ENCODE assay signal across 29 cellular contexts in the genomic region with DNA sequence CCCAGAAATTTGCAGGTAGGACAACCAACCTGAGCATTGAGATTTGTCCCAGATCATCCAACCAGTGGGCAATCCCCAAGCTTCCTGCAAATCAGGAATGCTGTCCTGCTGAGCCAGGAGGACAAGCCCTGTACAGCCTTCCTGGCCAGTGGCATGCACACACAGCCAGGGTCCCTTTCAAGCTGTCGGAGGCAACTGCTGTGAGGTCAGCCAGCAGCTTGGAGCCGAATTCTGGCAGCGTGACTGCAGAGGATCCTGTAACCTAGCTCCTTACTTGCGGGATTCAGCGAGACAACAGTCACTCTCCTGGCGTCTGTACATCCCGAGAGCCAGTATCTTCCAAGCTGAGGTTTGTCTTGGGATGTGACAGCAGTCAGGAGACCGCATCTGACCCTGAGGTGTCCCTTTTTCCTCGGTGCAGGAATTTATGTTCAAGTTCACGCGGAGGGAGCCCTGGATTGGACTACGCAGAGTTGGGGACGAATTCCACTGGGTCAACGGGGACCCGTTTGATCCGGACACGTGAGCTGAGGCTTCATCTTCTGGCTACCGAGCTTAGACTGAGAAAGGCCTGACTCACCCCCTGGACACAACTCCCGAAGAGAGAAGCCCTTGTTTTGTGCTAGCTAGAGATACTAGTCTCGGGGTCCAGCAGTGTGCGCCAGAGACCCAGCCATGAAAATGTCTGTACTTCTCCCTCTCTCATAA. TPM values are rescaled to one million over a fixed set of nuclear protein-coding genes. Genes with fewer than 3 reads are reported as not detected.
DNase-seq lines count a peak whose midpoint lies in the region; ATAC-seq, FAIRE-seq and TF ChIP-seq lines count a peak whose summit lies in the region.
"Had no signal": no experiment of that assay in that cellular context is flagged by ENCODE, and none has a peak within 500 bp of the region (broad histone marks: within the 10 kb centered on the region; RNA-seq: fewer than 3 reads in every experiment).

No MANE protein-coding gene starts in this region.

- H2AFZ ChIP-seq in HepG2 (ENCODE audit: low read length) (no peak overlapping the region), K562 (ENCODE audit: low read depth, low read length) (peak overlapping the region; percentile 89)

- in situ Hi-C loops in HepG2 (cut with HindIII; ENCODE audit: extremely low pct_ligation_motif_present, low pct_unique_long_range_greater_than_20kb) (no loop called here), K562 (cut with MboI) (no loop called here)

- no peaks in the 10 kb centered on the region for H3K9me3 ChIP-seq in HepG2 (ENCODE audit: low read length)
- no peaks in the 10 kb centered on the region for H3K9me3 ChIP-seq in right lobe of liver
- no peaks in the 10 kb centered on the region for H3K9me3 ChIP-seq in K562 (replicated peaks; ENCODE audit: control insufficient read depth, insufficient read depth, low read depth, low read length)
- no peaks in the 10 kb centered on the region for H3K9me3 ChIP-seq in heart right ventricle
- H3K9me3 ChIP-seq: BLaER1, pancreas had no signal

- TF ChIP-seq POLR2A in HepG2 (IDR thresholded peaks at IDR 0.05; ENCODE audit: insufficient read depth in 1 of 2, low read depth in 2 of 2, low read length in 2 of 2) = no peak
- no peak for TF ChIP-seq POLR2A in right lobe of liver (IDR thresholded peaks at IDR 0.05)
- no peak for TF ChIP-seq POLR2A in K562 (conservative IDR thresholded peaks at IDR 0.05)

- H3K4me1 Mint-ChIP-seq in activated T-cell treated with anti-CD3 and anti-CD28 coated beads, Interleukin-2, amount 50 U/mL, for 24 hours (ENCODE audit: low read depth) = no peaks in the 10 kb centered on the region
- H3K4me1 Mint-ChIP-seq: activated CD4-positive, alpha-beta T cell treated with anti-CD3 and anti-CD28 coated beads for 36 hours; memory B cell; naive thymus-derived CD8-positive, alpha-beta T cell; T-cell had no signal

- peak; percentile 51 for ATAC-seq in HepG2
- ATAC-seq in right lobe of liver = no peak
- ATAC-seq in K562 = peak; percentile 5; the same call in 2 of the 3 replicates
- no peak for ATAC-seq in GM18517 (IDR thresholded peaks at IDR 0.05; ENCODE audit: unreplicated experiment)
- no peak for ATAC-seq in heart right ventricle
- ATAC-seq: activated CD4-positive, alpha-beta T cell treated with anti-CD3 and anti-CD28 coated beads for 36 hours; esophagus mucosa; naive thymus-derived CD8-positive, alpha-beta T cell; T-cell had no signal

- H3K27me3 Mint-ChIP-seq in activated T-cell treated with anti-CD3 and anti-CD28 coated beads, Interleukin-2, amount 50 U/mL, for 24 hours = no peaks in the 10 kb centered on the region
- H3K27me3 Mint-ChIP-seq: activated CD4-positive, alpha-beta T cell treated with anti-CD3 and anti-CD28 coated beads for 36 hours; activated naive CD8-positive, alpha-beta T cell; T-cell had no signal

- no peak overlapping the region for H3K9ac ChIP-seq in HepG2 (ENCODE audit: insufficient read depth, low read depth, low read length)
- H3K9ac ChIP-seq in K562 (ENCODE audit: insufficient read depth in 1 of 2, low read depth in 2 of 2, low read length in 2 of 2) = peak overlapping the region in 1 of 2 experiments; percentile 28; a peak in 2 of 4 replicates
- H3K9ac ChIP-seq: BLaER1 had no signal

- TF ChIP-seq CTCF in HepG2 (CRISPR knock-in tag; IDR thresholded peaks at IDR 0.05) (no peak), right lobe of liver (IDR thresholded peaks at IDR 0.05) (no peak), K562 (IDR thresholded peaks at IDR 0.05 in 2 of 3, conservative IDR thresholded peaks at IDR 0.05 in 1 of 3; ENCODE audit: insufficient read depth in 2 of 3, low read depth in 1 of 3, low read length in 3 of 3) (no peak), heart right ventricle (IDR thresholded peaks at IDR 0.05) (no peak)

- no peak for TF ChIP-seq EP300 in HepG2 (IDR thresholded peaks at IDR 0.05; ENCODE audit: low read depth in 2 of 2, low read length in 2 of 2)
- TF ChIP-seq EP300 in HepG2 (CRISPR knock-in tag; IDR thresholded peaks at IDR 0.05; ENCODE audit: borderline replicate concordance) = no peak
- no peak for TF ChIP-seq EP300 in K562 (IDR thresholded peaks at IDR 0.05; ENCODE audit: low read length)

- intact Hi-C loops in HepG2 (cut with micrococcal nuclease; ENCODE audit: unreplicated experiment) (no loop called here), right lobe of liver (cut with DNase I) (no loop called here), K562 (cut with micrococcal nuclease) (no loop called here), heart right ventricle (cut with DNase I) (no loop called here)

- no peak for DNase-seq in HepG2 (ENCODE audit: low spot score)
- DNase-seq in right lobe of liver = no peak
- no peak for DNase-seq in K562 (ENCODE audit: extremely low read depth in 1 of 4, low spot score in 3 of 4)
- DNase-seq in myocyte (ENCODE audit: low read depth) = peak; percentile 59
- no peak for DNase-seq in activated naive CD4-positive, alpha-beta T cell treated with Interleukin-2 at 50 U/mL for 16 hours
- DNase-seq in heart right ventricle = no peak
- no peak for DNase-seq in activated T-cell treated with anti-CD3 and anti-CD28 coated beads, Interleukin-2, amount 50 U/mL, for 24 hours
- DNase-seq: activated CD4-positive, alpha-beta T cell treated with anti-CD3 and anti-CD28 coated beads for 36 hours; Calu3; effector CD8-positive, alpha-beta T cell; foreskin melanocyte; kidney glomerular epithelial cell; naive thymus-derived CD8-positive, alpha-beta T cell; NCI-H1694 treated with DMSO at 0.1 percent for 48 hours; NCI-H2227 treated with DMSO at 0.1 percent for 48 hours; NCI-H748 treated with DMSO at 0.1 percent for 48 hours; OCI-M1; pancreas; SHP77; T-cell had no signal

- H3K79me2 ChIP-seq in HepG2 (ENCODE audit: insufficient read depth, low read length) (no peaks in the 10 kb centered on the region), K562 (ENCODE audit: control insufficient read depth, insufficient read depth, low read length) (peaks cover 6% of the 10 kb centered on the region; the same call in 1 of the 3 replicates)

- FAIRE-seq in HepG2 (lab: Jason Lieb, UNC) (no peak), K562 (lab: Jason Lieb, UNC) (no peak)
- FAIRE-seq: pancreas, TTC549 had no signal

- POLR2A ChIA-PET in HepG2 (lab: Yijun Ruan, JAX) = no interaction called here
- POLR2A ChIA-PET in K562 (lab: Yijun Ruan, JAX) = interaction anchor here (1.2 kb wide), 1 partner anchor 16 kb away, joined by 3 read pairs; no protein-coding TSS in a partner anchor

- H3K27ac Mint-ChIP-seq in activated T-cell treated with anti-CD3 and anti-CD28 coated beads, Interleukin-2, amount 50 U/mL, for 24 hours = no peak overlapping the region
- H3K27ac Mint-ChIP-seq: activated CD4-positive, alpha-beta T cell treated with anti-CD3 and anti-CD28 coated beads for 36 hours; activated naive CD8-positive, alpha-beta T cell; memory B cell; T-cell had no signal

- H3K4me1 ChIP-seq in HepG2 (ENCODE audit: insufficient read depth, low read length) (peaks cover 15% of the 10 kb centered on the region), right lobe of liver (no peaks in the 10 kb centered on the region), K562 (replicated peaks in 1 of 2; ENCODE audit: control insufficient read depth in 2 of 2, insufficient read depth in 2 of 2, low read length in 2 of 2) (peaks cover 21 to 26% of the 10 kb centered on the region in 2 experiments; a peak in 4 of 5 replicates), heart right ventricle (no peaks in the 10 kb centered on the region)
- H3K4me1 ChIP-seq: BLaER1, pancreas had no signal

- no peaks in the 10 kb centered on the region for H3K36me3 ChIP-seq in HepG2 (replicated peaks in 1 of 2; ENCODE audit: control insufficient read depth in 1 of 2, insufficient read depth in 2 of 2, low read length in 2 of 2)
- H3K36me3 ChIP-seq in right lobe of liver = no peaks in the 10 kb centered on the region
- no peaks in the 10 kb centered on the region for H3K36me3 ChIP-seq in K562 (ENCODE audit: control insufficient read depth, insufficient read depth, low read length)
- H3K36me3 ChIP-seq in heart right ventricle = no peaks in the 10 kb centered on the region
- H3K36me3 ChIP-seq: BLaER1, pancreas had no signal

- no peak overlapping the region for H3K4me3 Mint-ChIP-seq in activated T-cell treated with anti-CD3 and anti-CD28 coated beads, Interleukin-2, amount 50 U/mL, for 24 hours
- H3K4me3 Mint-ChIP-seq: activated CD4-positive, alpha-beta T cell treated with anti-CD3 and anti-CD28 coated beads for 36 hours; activated naive CD8-positive, alpha-beta T cell; memory B cell; naive thymus-derived CD8-positive, alpha-beta T cell; T-cell had no signal

- no peaks in the 10 kb centered on the region for H4K20me1 ChIP-seq in HepG2 (ENCODE audit: insufficient read depth, low read length)
- H4K20me1 ChIP-seq in K562 (replicated peaks; ENCODE audit: control insufficient read depth, insufficient read depth, low read length) = 0 out of 2 replicates have a peak, but pooled peaks cover 7% of the 10 kb centered on the region
- H4K20me1 ChIP-seq: BLaER1 had no signal

- H3K4me2 ChIP-seq in HepG2 (ENCODE audit: low read depth, low read length) (peak overlapping the region; percentile 25), K562 (ENCODE audit: insufficient read depth, low read length) (peak overlapping the region; percentile 72)
- H3K4me2 ChIP-seq: BLaER1 had no signal

- TF ChIP-seq RAD21 in HepG2 (CRISPR knock-in tag; IDR thresholded peaks at IDR 0.05) (no peak), K562 (CRISPR knock-in tag; conservative IDR thresholded peaks at IDR 0.05 in 1 of 2, IDR thresholded peaks at IDR 0.05 in 1 of 2) (no peak)

- H3K9me3 Mint-ChIP-seq in activated T-cell treated with anti-CD3 and anti-CD28 coated beads, Interleukin-2, amount 50 U/mL, for 24 hours = no peaks in the 10 kb centered on the region
- H3K9me3 Mint-ChIP-seq: memory B cell, T-cell had no signal

- H3K36me3 Mint-ChIP-seq in activated T-cell treated with anti-CD3 and anti-CD28 coated beads, Interleukin-2, amount 50 U/mL, for 24 hours (ENCODE audit: low read depth) = no peaks in the 10 kb centered on the region
- H3K36me3 Mint-ChIP-seq: activated naive CD8-positive, alpha-beta T cell; memory B cell; naive thymus-derived CD8-positive, alpha-beta T cell; T-cell had no signal

- H3K4me3 ChIP-seq in HepG2 (replicated peaks in 1 of 3; ENCODE audit: insufficient read depth in 1 of 3, low read depth in 2 of 3, low read length in 3 of 3) (peak overlapping the region in 1 of 3 experiments; percentile 19; a peak in 2 of 6 replicates), right lobe of liver (no peak overlapping the region), K562 (peak overlapping the region; percentile 14), heart right ventricle (no peak overlapping the region)
- H3K4me3 ChIP-seq: BLaER1, pancreas had no signal

- CTCF ChIA-PET in HepG2 (lab: Yijun Ruan, JAX; ENCODE audit: low intra/inter-chr PET ratio, low total read pairs) = no interaction called here
- CTCF ChIA-PET in K562 (lab: Yijun Ruan, JAX; ENCODE audit: low intra/inter-chr PET ratio) = no interaction called here

- BruUV-seq in HepG2 (replicated peaks; lab: Mats Ljungman, UMichigan) (no TSS peak), K562 (replicated peaks; lab: Mats Ljungman, UMichigan) (no TSS peak)

- H3K27ac ChIP-seq in HepG2 (ENCODE audit: extremely low read length, insufficient read depth, low read length) = no peak overlapping the region
- no peak overlapping the region for H3K27ac ChIP-seq in right lobe of liver
- H3K27ac ChIP-seq in K562 (ENCODE audit: extremely low read depth, low read depth, low read length) = no peak overlapping the region; the same call in 2 of the 3 replicates
- no peak overlapping the region for H3K27ac ChIP-seq in heart right ventricle
- H3K27ac ChIP-seq: BLaER1, pancreas had no signal

- no peaks in the 10 kb centered on the region for H3K9me1 ChIP-seq in K562 (ENCODE audit: control insufficient read depth, insufficient read depth, low read length)

- WGBS in HepG2 (ENCODE audit: low lambda C conversion rate) = no CpG with 5 or more reads among the region's 21 CpGs
- 40% methylated on average over 2 of the region's 21 CpGs for WGBS in right lobe of liver (ENCODE audit: insufficient coverage, low coverage, low lambda C conversion rate, missing lambda C conversion rate)
- 24% methylated on average over 21 of the region's 21 CpGs for WGBS in K562 (ENCODE audit: insufficient coverage, low coverage, missing lambda C conversion rate)
- WGBS in heart right ventricle, 2 donors = 67 to 68% methylated on average over 21 of the region's 21 CpGs

- H3K27me3 ChIP-seq in HepG2 (ENCODE audit: control insufficient read depth in 1 of 2, insufficient read depth in 2 of 2, low read length in 2 of 2) (peaks cover 12 to 71% of the 10 kb centered on the region in 2 experiments), right lobe of liver (no peaks in the 10 kb centered on the region), K562 (ENCODE audit: control insufficient read depth in 2 of 2, insufficient read depth in 2 of 2, low read length in 2 of 2) (peaks cover 28 to 67% of the 10 kb centered on the region in 2 experiments), heart right ventricle (peaks cover 0 to 13% (median 0%) of the 10 kb centered on the region in 7 donors)
- H3K27me3 ChIP-seq: BLaER1, pancreas had no signal

RNA-seq across cellular contexts. Expression of a gene that starts 18.3 kb away (rescaled TPM):
- 0.20 TPM in 2 replicates for total RNA-seq in HepG2 (2016; rRNA removed; fragmentation: Illumina TruSeq; extraction: Trizol)
- total RNA-seq in HepG2 (2016; cell fraction: cytosol; rRNA removed; fragmentation: Illumina TruSeq; extraction: Trizol; ENCODE audit: low read depth) = 0.20 and 0.26 TPM in 2 replicates
- 0.18 and 0.26 TPM in 2 replicates for total RNA-seq in HepG2 (2016; cell fraction: insoluble cytoplasmic fraction; rRNA removed; fragmentation: Illumina TruSeq; extraction: Trizol)
- total RNA-seq in HepG2 (2016; cell fraction: membrane; rRNA removed; fragmentation: Illumina TruSeq; extraction: Trizol) = 0.45 TPM in 1 of 2 replicates, not detected in the other
- total RNA-seq in HepG2 (2016; cell fraction: nucleus; rRNA removed; fragmentation: Illumina TruSeq; extraction: Trizol) = not detected in 2 replicates
- polyA plus RNA-seq in HepG2 (2011; rRNA removed) = 0.25 and 0.56 TPM in 2 replicates
- 0.28 and 0.48 TPM in 2 replicates for polyA plus RNA-seq in HepG2 (2011; cell fraction: cytosol; rRNA removed)
- polyA plus RNA-seq in HepG2 (2011; cell fraction: nucleus; rRNA removed) = 0.23 and 0.24 TPM in 2 replicates
- not detected in 2 replicates for polyA plus RNA-seq in HepG2 (2012)
- polyA plus RNA-seq in HepG2 (2016; cell fraction: cytosol; fragmentation: Illumina TruSeq; extraction: Trizol; ENCODE audit: low read depth) = 0.07 and 0.22 TPM in 2 replicates
- 0.29 and 0.39 TPM in 2 replicates for polyA plus RNA-seq in HepG2 (2016; cell fraction: insoluble cytoplasmic fraction; fragmentation: Illumina TruSeq; extraction: Trizol; ENCODE audit: low read depth)
- polyA plus RNA-seq in HepG2 (2016; cell fraction: membrane; fragmentation: Illumina TruSeq; extraction: Trizol; ENCODE audit: low read depth) = 0.48 and 0.54 TPM in 2 replicates
- 0.59 TPM in 1 of 2 replicates, not detected in the other for polyA plus RNA-seq in HepG2 (2016; cell fraction: nucleus; fragmentation: Illumina TruSeq; extraction: Trizol; ENCODE audit: insufficient read depth, low read depth)
- polyA minus RNA-seq in HepG2 (2011; rRNA and poly(A)+ RNA removed; ENCODE audit: low replicate concordance) = 0.70 TPM in 1 of 2 replicates, not detected in the other
- not detected in 2 replicates for polyA minus RNA-seq in HepG2 (2011; cell fraction: cytosol; rRNA and poly(A)+ RNA removed)
- not detected in 2 replicates for polyA minus RNA-seq in HepG2 (2011; cell fraction: nucleus; rRNA and poly(A)+ RNA removed)
- not detected for total RNA-seq in right lobe of liver
- 0.32 and 1.4 TPM in 2 replicates for total RNA-seq in K562 (2011; cell fraction: chromatin; rRNA removed; ENCODE audit: low replicate concordance)
- 2.3 and 3.4 TPM in 2 replicates for total RNA-seq in K562 (2011; cell fraction: nucleolus; rRNA removed)
- 0.92 and 1.5 TPM in 2 replicates for total RNA-seq in K562 (2011; cell fraction: nucleoplasm; rRNA removed)
- total RNA-seq in K562 (2014; rRNA removed) = 1.6 and 4.1 TPM in 2 replicates
- total RNA-seq in K562 (2014; rRNA removed; fragmentation: Illumina TruSeq; extraction: Trizol) = 0.73 and 0.87 TPM in 2 replicates
- 1.5 and 1.8 TPM in 2 replicates for total RNA-seq in K562 (2015; rRNA removed; fragmentation: Illumina TruSeq; extraction: Trizol)
- 5.4 and 5.5 TPM in 2 replicates for total RNA-seq in K562 (2021)
- polyA plus RNA-seq in K562 (2011; rRNA removed) = 0.84 and 26.0 TPM in 2 replicates
- 4.2 and 37.0 TPM in 2 replicates for polyA plus RNA-seq in K562 (2011; cell fraction: cytosol; rRNA removed)
- 2.4 and 31.5 TPM in 2 replicates for polyA plus RNA-seq in K562 (2011; cell fraction: nucleus; rRNA removed)
- polyA plus RNA-seq in K562 (2012) = 4.2 and 5.7 TPM in 2 replicates
- polyA plus RNA-seq in K562 (2014; fragmentation: Illumina TruSeq; extraction: Trizol) = 1.9 and 2.9 TPM in 2 replicates
- polyA plus RNA-seq in K562 (2014; fragmentation: Nextera tagmentation; extraction: Ambion mirVana) = 1 to 10 TPM in 1 of 2 experiments, under 1 TPM in 1; 0.94 to 2.1 TPM
- polyA plus RNA-seq in K562 (2014; rRNA removed) = 5.3 and 7.1 TPM in 2 replicates
- 2.2 TPM in 1 of 2 replicates, not detected in the other for polyA minus RNA-seq in K562 (2011; rRNA and poly(A)+ RNA removed)
- 2.9 TPM in 1 of 2 replicates, not detected in the other for polyA minus RNA-seq in K562 (2011; cell fraction: cytosol; rRNA and poly(A)+ RNA removed)
- 0.67 and 9.7 TPM in 2 replicates for polyA minus RNA-seq in K562 (2011; cell fraction: nucleus; rRNA and poly(A)+ RNA removed)
- not detected in 2 replicates for total RNA-seq in myocyte
- not detected for polyA plus RNA-seq in myocyte (2012)
- under 1 TPM in 2 of 10 donors, not detected in 8; 0.28 to 0.97 TPM for total RNA-seq in heart right ventricle
- polyA plus RNA-seq in heart right ventricle = under 1 TPM in 1 of 2 donors, not detected in 1; 0.03 TPM
- total RNA-seq: A673; activated CD4-positive, alpha-beta T cell treated with anti-CD3 and anti-CD28 coated beads for 36 hours; Calu3; chondrocyte; esophagus mucosa; naive thymus-derived CD8-positive, alpha-beta T cell; pancreas; T-cell had no signal
- polyA plus RNA-seq: naive thymus-derived CD8-positive, alpha-beta T cell; pancreas had no signal

RNA-seq across cellular contexts. Expression of a gene that starts 58.3 kb away (rescaled TPM):
- total RNA-seq in HepG2 (2016; rRNA removed; fragmentation: Illumina TruSeq; extraction: Trizol) = not detected in 2 replicates
- not detected in 2 replicates for total RNA-seq in HepG2 (2016; cell fraction: cytosol; rRNA removed; fragmentation: Illumina TruSeq; extraction: Trizol; ENCODE audit: low read depth)
- not detected in 2 replicates for total RNA-seq in HepG2 (2016; cell fraction: insoluble cytoplasmic fraction; rRNA removed; fragmentation: Illumina TruSeq; extraction: Trizol)
- not detected in 2 replicates for total RNA-seq in HepG2 (2016; cell fraction: membrane; rRNA removed; fragmentation: Illumina TruSeq; extraction: Trizol)
- not detected in 2 replicates for total RNA-seq in HepG2 (2016; cell fraction: nucleus; rRNA removed; fragmentation: Illumina TruSeq; extraction: Trizol)
- not detected in 2 replicates for polyA plus RNA-seq in HepG2 (2011; rRNA removed)
- not detected in 2 replicates for polyA plus RNA-seq in HepG2 (2011; cell fraction: cytosol; rRNA removed)
- polyA plus RNA-seq in HepG2 (2011; cell fraction: nucleus; rRNA removed) = not detected in 2 replicates
- polyA plus RNA-seq in HepG2 (2012) = not detected in 2 replicates
- polyA plus RNA-seq in HepG2 (2016; cell fraction: cytosol; fragmentation: Illumina TruSeq; extraction: Trizol; ENCODE audit: low read depth) = not detected in 2 replicates
- polyA plus RNA-seq in HepG2 (2016; cell fraction: insoluble cytoplasmic fraction; fragmentation: Illumina TruSeq; extraction: Trizol; ENCODE audit: low read depth) = not detected in 2 replicates
- not detected in 2 replicates for polyA plus RNA-seq in HepG2 (2016; cell fraction: membrane; fragmentation: Illumina TruSeq; extraction: Trizol; ENCODE audit: low read depth)
- polyA plus RNA-seq in HepG2 (2016; cell fraction: nucleus; fragmentation: Illumina TruSeq; extraction: Trizol; ENCODE audit: insufficient read depth, low read depth) = not detected in 2 replicates
- not detected in 2 replicates for polyA minus RNA-seq in HepG2 (2011; rRNA and poly(A)+ RNA removed; ENCODE audit: low replicate concordance)
- not detected in 2 replicates for polyA minus RNA-seq in HepG2 (2011; cell fraction: cytosol; rRNA and poly(A)+ RNA removed)
- not detected in 2 replicates for polyA minus RNA-seq in HepG2 (2011; cell fraction: nucleus; rRNA and poly(A)+ RNA removed)
- total RNA-seq in right lobe of liver = not detected
- total RNA-seq in K562 (2011; cell fraction: chromatin; rRNA removed; ENCODE audit: low replicate concordance) = not detected in 2 replicates
- total RNA-seq in K562 (2011; cell fraction: nucleolus; rRNA removed) = not detected in 2 replicates
- total RNA-seq in K562 (2011; cell fraction: nucleoplasm; rRNA removed) = not detected in 2 replicates
- not detected in 2 replicates for total RNA-seq in K562 (2014; rRNA removed)
- not detected in 2 replicates for total RNA-seq in K562 (2014; rRNA removed; fragmentation: Illumina TruSeq; extraction: Trizol)
- total RNA-seq in K562 (2015; rRNA removed; fragmentation: Illumina TruSeq; extraction: Trizol) = not detected in 2 replicates
- total RNA-seq in K562 (2021) = not detected in 2 replicates
- polyA plus RNA-seq in K562 (2011; rRNA removed) = not detected in 2 replicates
- polyA plus RNA-seq in K562 (2011; cell fraction: cytosol; rRNA removed) = not detected in 2 replicates
- not detected in 2 replicates for polyA plus RNA-seq in K562 (2011; cell fraction: nucleus; rRNA removed)
- polyA plus RNA-seq in K562 (2012) = 0.04 TPM in 1 of 2 replicates, not detected in the other
- polyA plus RNA-seq in K562 (2014; fragmentation: Illumina TruSeq; extraction: Trizol) = not detected in 2 replicates
- not detected for polyA plus RNA-seq in K562 (2014; fragmentation: Nextera tagmentation; extraction: Ambion mirVana)
- polyA plus RNA-seq in K562 (2014; rRNA removed) = not detected in 2 replicates
- polyA minus RNA-seq in K562 (2011; rRNA and poly(A)+ RNA removed) = not detected in 2 replicates
- polyA minus RNA-seq in K562 (2011; cell fraction: cytosol; rRNA and poly(A)+ RNA removed) = not detected in 2 replicates
- polyA minus RNA-seq in K562 (2011; cell fraction: nucleus; rRNA and poly(A)+ RNA removed) = not detected in 2 replicates
- total RNA-seq in myocyte = not detected in 2 replicates
- 0.11 TPM for polyA plus RNA-seq in myocyte (2012)
- under 1 TPM in 1 of 10 donors, not detected in 9; 0.11 TPM for total RNA-seq in heart right ventricle
- polyA plus RNA-seq in heart right ventricle = not detected
- total RNA-seq: A673; chondrocyte; naive thymus-derived CD8-positive, alpha-beta T cell; urinary bladder had no signal

Comparison
In these comparisons a context has a peak if more than half of its experiments do, and no peak if none do; other contexts are left out.
1. ATAC-seq: peak in HepG2 (single experiment) and K562 (single experiment); none in right lobe of liver (0 of 4), GM18517 (single experiment) and heart right ventricle (0 of 8).